10 cellular contexts compared by ENCODE assay signal in the genomic region with DNA sequence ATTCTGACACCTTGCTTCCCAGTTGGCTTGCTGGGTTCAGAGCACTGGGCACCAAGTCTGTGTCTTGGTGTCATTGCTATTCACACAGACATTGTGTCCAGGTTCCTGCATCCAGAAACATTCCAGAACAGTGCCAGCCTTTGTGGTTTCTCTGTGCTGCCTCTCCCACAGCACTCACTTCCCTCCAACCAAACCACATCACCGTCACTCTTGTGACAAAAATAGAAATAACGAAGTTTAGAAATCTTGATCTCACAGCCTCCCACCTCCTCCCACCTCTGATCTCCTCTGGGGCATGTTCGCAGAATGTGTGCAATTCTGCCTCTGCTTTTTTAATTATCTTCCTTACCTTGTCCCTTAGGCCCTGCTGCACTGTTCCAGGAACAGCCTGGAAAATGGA. TPM values are rescaled to one million over a fixed set of nuclear protein-coding genes. Genes with fewer than 3 reads are reported as not detected.
A peak's percentile ranks its signal among the peaks of the same experiment; 100 is the strongest.
DNase-seq lines count a peak whose midpoint lies in the region; ATAC-seq and TF ChIP-seq lines count a peak whose summit lies in the region.
"Had no signal": no experiment of that assay in that cellular context is flagged by ENCODE, and none has a peak within 500 bp of the region (broad histone marks: within the 10 kb centered on the region; RNA-seq: fewer than 3 reads in every experiment).

No MANE protein-coding gene starts in this region.

- peak; percentile 38 for ATAC-seq in GM21526 (IDR thresholded peaks at IDR 0.05; ENCODE audit: low FRiP score, unreplicated experiment)
- ATAC-seq in SK-N-SH treated with all-trans-retinoic acid at 6 μM for 48 hours, result no peak

- DNase-seq in AG20443 (ENCODE audit: low spot score) (peak; percentile 81), NOMO-1 treated with dmso at 0.1 percent for 144 hours (lab: John Stamatoyannopoulos, UW; ENCODE audit: unreplicated experiment) (peak; percentile 76), fibroblast of peridontal ligament (ENCODE audit: extremely low read depth) (peak; percentile 65), NCI-H82 treated with DMSO at 0.1 percent for 48 hours (lab: John Stamatoyannopoulos, UW; ENCODE audit: unreplicated experiment) (no peak), SK-N-DZ (ENCODE audit: low spot score) (no peak), mucosa of gallbladder (ENCODE audit: low spot score) (no peak)
- DNase-seq: CD4-positive, alpha-beta T cell; sigmoid colon had no signal

TF ChIP-seq in SK-N-SH treated with all-trans-retinoic acid at 6 μM for 48 hours, 23 proteins besides CTCF, POLR2A, EP300 and RAD21:
- no peak for TF ChIP-seq CSRNP3 (CRISPR knock-in tag; IDR thresholded peaks at IDR 0.05)
- TF ChIP-seq ZFP3 (CRISPR knock-in tag; IDR thresholded peaks at IDR 0.05), result no peak
- no peak for TF ChIP-seq BACH2 (CRISPR knock-in tag; IDR thresholded peaks at IDR 0.05; ENCODE audit: borderline replicate concordance)
- TF ChIP-seq POU6F1 (CRISPR knock-in tag; IDR thresholded peaks at IDR 0.05; ENCODE audit: borderline replicate concordance, low read depth), result no peak
- TF ChIP-seq RARB (CRISPR knock-in tag; IDR thresholded peaks at IDR 0.05), result no peak
- no peak for TF ChIP-seq ZNF8 (CRISPR knock-in tag; IDR thresholded peaks at IDR 0.05)
- no peak for TF ChIP-seq ARNTL (CRISPR knock-in tag; IDR thresholded peaks at IDR 0.05; ENCODE audit: borderline replicate concordance, low read depth)

RNA-seq across cellular contexts. Expression of gene SERPINE3, which starts 8.8 kb away (rescaled TPM):
- polyA plus RNA-seq in SK-N-DZ (2014; cell fraction: cytosol; rRNA removed), result not detected in 2 replicates
- 0.15 TPM in 1 of 2 replicates, not detected in the other for polyA plus RNA-seq in SK-N-DZ (2014; cell fraction: nucleus; rRNA removed)
- total RNA-seq in mucosa of gallbladder, result not detected
- total RNA-seq: CD4-positive, alpha-beta T cell had no signal
- polyA plus RNA-seq: sigmoid colon had no signal

Comparison
In these comparisons a context has a peak if more than half of its experiments do, and no peak if none do; other contexts are left out.
1. DNase-seq: peak in AG20443 (single experiment), NOMO-1 treated with dmso at 0.1 percent for 144 hours (single experiment) and fibroblast of peridontal ligament (single experiment); none in NCI-H82 treated with DMSO at 0.1 percent for 48 hours (single experiment), SK-N-DZ (single experiment) and mucosa of gallbladder (single experiment).